8 cellular contexts compared by ENCODE assay signal in the genomic region with DNA sequence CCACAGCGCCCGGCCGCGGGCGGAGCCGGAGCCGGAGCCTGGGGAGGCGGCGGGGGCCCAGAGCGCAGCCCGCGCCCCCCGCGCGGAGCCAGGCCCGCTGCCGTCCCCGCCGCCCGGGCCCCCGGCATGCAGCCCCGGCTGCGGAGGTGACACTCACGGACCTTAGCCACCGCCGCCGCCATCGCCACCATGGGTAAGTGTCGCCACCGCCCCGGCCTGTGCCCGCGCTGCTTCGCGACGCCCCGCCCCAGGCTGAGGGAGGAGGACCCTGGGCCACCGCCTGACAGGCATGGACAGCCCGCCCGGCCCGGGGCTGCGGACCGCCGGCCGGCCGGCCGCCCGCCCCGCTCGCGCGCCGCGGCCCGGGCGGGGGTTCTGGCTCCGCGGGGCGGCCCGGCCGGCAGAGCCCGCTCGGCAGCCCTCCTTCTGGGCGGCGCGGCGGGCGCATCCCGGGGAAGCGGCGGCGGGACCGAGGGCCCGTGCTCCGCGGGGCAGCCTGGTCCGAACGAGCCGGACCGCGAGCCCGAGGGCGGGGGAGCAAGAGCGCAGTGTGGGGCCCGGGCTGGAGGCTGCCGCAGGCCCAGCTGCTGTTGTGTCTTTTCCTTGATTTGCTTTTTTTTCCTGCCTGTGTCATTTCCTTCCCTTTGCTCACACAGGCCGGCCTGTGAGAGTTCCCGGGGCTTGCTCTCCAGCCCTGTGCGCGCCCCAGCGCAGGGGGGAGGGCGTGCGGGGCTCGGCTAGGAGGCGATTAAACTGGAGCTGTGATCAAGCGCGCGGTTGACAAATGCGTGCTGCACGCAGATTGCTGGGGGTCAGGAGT. TPM values are rescaled to one million over a fixed set of nuclear protein-coding genes. Genes with fewer than 3 reads are reported as not detected.
DNase-seq lines count a peak whose midpoint lies in the region; ATAC-seq and TF ChIP-seq lines count a peak whose summit lies in the region.

No MANE protein-coding gene starts in this region.

- H2AFZ ChIP-seq in neuron (ENCODE audit: low read depth, low read length) = no peak overlapping the region

- ATAC-seq in GM19467 (IDR thresholded peaks at IDR 0.05; ENCODE audit: unreplicated experiment) (peak; percentile 20), RWPE2 (ENCODE audit: low read depth) (no peak)

- peaks cover 0 to 1% of the 10 kb centered on the region in 2 donors for H3K27me3 Mint-ChIP-seq in CD8-positive, alpha-beta memory T cell
- no peaks in the 10 kb centered on the region for H3K27me3 Mint-ChIP-seq in activated naive CD4-positive, alpha-beta T cell treated with anti-CD3 and anti-CD28 coated beads for 36 hours (ENCODE audit: low read depth)

- POLR2A ChIA-PET in CD8-positive, alpha-beta memory T cell (lab: Charles Lee) = interaction anchor here (0.5 to 2.3 kb wide), 15 partner anchors 11 to 220 kb away, joined by 3 to 20 read pairs (median 6); a partner anchor contains a TSS

- TF ChIP-seq EP300 in tibial nerve (IDR thresholded peaks at IDR 0.05) = peak in 1 of 2 donors; percentile 51

- TF ChIP-seq CTCF in RWPE2 (IDR thresholded peaks at IDR 0.05; ENCODE audit: poor library complexity, severe bottlenecking) = no peak
- TF ChIP-seq CTCF in tibial nerve (IDR thresholded peaks at IDR 0.05) = no peak

- H3K36me3 ChIP-seq in CD8-positive, alpha-beta memory T cell (ENCODE audit: insufficient read depth, low read length) = no peaks in the 10 kb centered on the region
- H3K36me3 ChIP-seq in RWPE2 (ENCODE audit: low read depth) (no peaks in the 10 kb centered on the region), neuron (ENCODE audit: insufficient read depth, low read length) (no peaks in the 10 kb centered on the region), tibial nerve (no peaks in the 10 kb centered on the region)

- H3K27ac Mint-ChIP-seq in CD8-positive, alpha-beta memory T cell = peak overlapping the region; percentile 71 to 93 (median 90)
- H3K27ac Mint-ChIP-seq in activated naive CD4-positive, alpha-beta T cell treated with anti-CD3 and anti-CD28 coated beads for 36 hours = peak overlapping the region; percentile 78

- 0% methylated on average over 34 to 60 of the region's 100 CpGs for WGBS in tibial nerve, 2 donors

- peaks cover 38% of the 10 kb centered on the region for H3K4me1 ChIP-seq in CD8-positive, alpha-beta memory T cell (ENCODE audit: insufficient read depth, low read length)
- H3K4me1 ChIP-seq in RWPE2 (ENCODE audit: insufficient read depth, poor library complexity, severe bottlenecking) (peaks cover 10% of the 10 kb centered on the region), neuron (ENCODE audit: insufficient read depth, low read length) (peaks cover 19% of the 10 kb centered on the region), tibial nerve (peaks cover 0 to 52% (median 36%) of the 10 kb centered on the region in 4 donors)

- peak overlapping the region; percentile 43 for H3K27ac ChIP-seq in CD8-positive, alpha-beta memory T cell (ENCODE audit: low read depth, low read length)
- H3K27ac ChIP-seq in RWPE2 (ENCODE audit: poor library complexity, severe bottlenecking) (peak overlapping the region; percentile 41), tibial nerve (peak overlapping the region; percentile 71 to 96 (median 86))

- peaks cover 46 to 53% (median 50%) of the 10 kb centered on the region in 3 donors for H3K4me1 Mint-ChIP-seq in CD8-positive, alpha-beta memory T cell
- peaks cover 39% of the 10 kb centered on the region for H3K4me1 Mint-ChIP-seq in activated naive CD4-positive, alpha-beta T cell treated with anti-CD3 and anti-CD28 coated beads for 36 hours (ENCODE audit: low read depth)

- CTCF ChIA-PET in CD8-positive, alpha-beta memory T cell (lab: Charles Lee) = interaction anchor here (0.7 to 3.5 kb wide), 10 partner anchors 11 to 197 kb away, joined by 3 to 26 read pairs (median 4); no protein-coding TSS in a partner anchor
- CTCF ChIA-PET in activated naive CD4-positive, alpha-beta T cell treated with anti-CD3 and anti-CD28 coated beads for 36 hours (lab: Charles Lee) = interaction anchor here (0.6 to 2.7 kb wide), 4 partner anchors 11 to 197 kb away, joined by 3 to 11 read pairs (median 6); no protein-coding TSS in a partner anchor

- no peaks in the 10 kb centered on the region for H3K9me3 ChIP-seq in CD8-positive, alpha-beta memory T cell (ENCODE audit: low read length)
- H3K9me3 ChIP-seq in RWPE2 (ENCODE audit: severe bottlenecking) (no peaks in the 10 kb centered on the region), neuron (ENCODE audit: low read length) (no peaks in the 10 kb centered on the region), tibial nerve (no peaks in the 10 kb centered on the region)

- DNase-seq in CD8-positive, alpha-beta memory T cell = peak in 4 of 5 donors; percentile 33 to 73 (median 52)
- DNase-seq in HPDE6-E6E7 (ENCODE audit: extremely low spot score) (peak; percentile 52), RWPE2 (ENCODE audit: low spot score) (peak; percentile 77), germinal center (ENCODE audit: low spot score) (peak; percentile 69), tibial nerve (ENCODE audit: low spot score in 2 of 2) (peak; percentile 37 to 48)
- DNase-seq in activated naive CD4-positive, alpha-beta T cell treated with anti-CD3 and anti-CD28 coated beads for 36 hours = peak; percentile 60

- TF ChIP-seq POLR2A in tibial nerve (IDR thresholded peaks at IDR 0.05) = no peak

- intact Hi-C loops in activated naive CD4-positive, alpha-beta T cell treated with anti-CD3 and anti-CD28 coated beads for 36 hours (cut with micrococcal nuclease) = loop anchor here (1.0 to 5.0 kb wide), 9 partner anchors 22 to 969 kb away; a partner anchor contains a TSS

- H3K9me3 Mint-ChIP-seq in CD8-positive, alpha-beta memory T cell = no peaks in the 10 kb centered on the region
- H3K9me3 Mint-ChIP-seq in activated naive CD4-positive, alpha-beta T cell treated with anti-CD3 and anti-CD28 coated beads for 36 hours = no peaks in the 10 kb centered on the region

- H3K27me3 ChIP-seq in CD8-positive, alpha-beta memory T cell (ENCODE audit: insufficient read depth, low read length, poor library complexity, severe bottlenecking) = no peaks in the 10 kb centered on the region
- H3K27me3 ChIP-seq in RWPE2 (ENCODE audit: insufficient read depth, poor library complexity, severe bottlenecking) (no peaks in the 10 kb centered on the region), neuron (ENCODE audit: insufficient read depth, low read length) (no peaks in the 10 kb centered on the region), tibial nerve (no peaks in the 10 kb centered on the region)

- H3K4me3 ChIP-seq in CD8-positive, alpha-beta memory T cell (ENCODE audit: low read length) = peak overlapping the region; percentile 54
- H3K4me3 ChIP-seq in RWPE2 (ENCODE audit: severe bottlenecking) (peak overlapping the region; percentile 96), neuron (ENCODE audit: low read length) (peak overlapping the region; percentile 94), tibial nerve (peak overlapping the region; percentile 73 to 92 (median 79))

- H3K36me3 Mint-ChIP-seq in CD8-positive, alpha-beta memory T cell = peaks cover 0 to 10% (median 0%) of the 10 kb centered on the region in 3 donors
- H3K36me3 Mint-ChIP-seq in activated naive CD4-positive, alpha-beta T cell treated with anti-CD3 and anti-CD28 coated beads for 36 hours (ENCODE audit: low read depth) = peaks cover 1% of the 10 kb centered on the region

- H3K4me3 Mint-ChIP-seq in CD8-positive, alpha-beta memory T cell = peak overlapping the region; percentile 93 to 99 (median 96)
- peak overlapping the region; percentile 97 for H3K4me3 Mint-ChIP-seq in activated naive CD4-positive, alpha-beta T cell treated with anti-CD3 and anti-CD28 coated beads for 36 hours

RNA-seq across cellular contexts. Expression of a gene that starts 0.6 kb away (rescaled TPM):
- 10 to 100 TPM; 34.7 to 35.8 TPM for total RNA-seq in CD8-positive, alpha-beta memory T cell
- 50.3 TPM for polyA plus RNA-seq in CD8-positive, alpha-beta memory T cell
- 10 to 100 TPM; 28.8 to 29.6 TPM for total RNA-seq in activated naive CD4-positive, alpha-beta T cell treated with anti-CD3 and anti-CD28 coated beads for 36 hours
- 100 to 1,000 TPM in 1 of 4 donors, 10 to 100 TPM in 3; 62.8 to 107 (median 71.7) TPM for total RNA-seq in tibial nerve

RNA-seq across cellular contexts. Expression of a gene that starts 22.1 kb away (rescaled TPM):
- 10 to 100 TPM; 35.9 to 40.0 TPM for total RNA-seq in CD8-positive, alpha-beta memory T cell
- polyA plus RNA-seq in CD8-positive, alpha-beta memory T cell = 18.3 TPM
- 10 to 100 TPM; 27.6 to 28.9 TPM for total RNA-seq in activated naive CD4-positive, alpha-beta T cell treated with anti-CD3 and anti-CD28 coated beads for 36 hours
- 10 to 100 TPM in 3 of 4 donors, 1 to 10 TPM in 1; 9.8 to 18.0 (median 13.3) TPM for total RNA-seq in tibial nerve
